ENCODE assay signal across 20 cellular contexts in genomic region chr12:17793854-17794253, GRCh38.
"Had no signal": no experiment of that assay in that cellular context is flagged by ENCODE, and none has a peak within 500 bp of the region (broad histone marks: within the 10 kb centered on the region; RNA-seq: fewer than 3 reads in every experiment).

No MANE protein-coding gene starts in this region.

- H3K4me3 ChIP-seq: colonic mucosa, gastroesophageal sphincter, skin epidermis, stomach, thoracic aorta, transverse colon had no signal

- H3K27ac ChIP-seq: colonic mucosa, gastroesophageal sphincter, skin epidermis, stomach, thoracic aorta, transverse colon had no signal

- H3K4me1 ChIP-seq: colonic mucosa, gastroesophageal sphincter, stomach, transverse colon had no signal

- H3K27me3 ChIP-seq: colonic mucosa, gastroesophageal sphincter, stomach, transverse colon had no signal

- ATAC-seq: esophagus mucosa; gastroesophageal sphincter; left lobe of liver; naive thymus-derived CD8-positive, alpha-beta T cell; sciatic nerve had no signal

- DNase-seq: colonic mucosa; effector CD4-positive, alpha-beta T cell; endodermal cell; glutamatergic neuron; islet precursor cell; mammary epithelial cell; naive thymus-derived CD8-positive, alpha-beta T cell; posterior cingulate gyrus; stimulated activated CD4-positive, alpha-beta T cell treated with anti-CD3 and anti-CD28 coated beads, Interleukin-2, amount 100 ng/mL, for 24 hours; stimulated activated CD4-positive, alpha-beta T cell treated with anti-CD3 and anti-CD28 coated beads, Interleukin-4, amount 100 ng/mL, for 4 hours; stimulated activated naive CD4-positive, alpha-beta T cell; stomach; substantia nigra; transverse colon had no signal

- H3K36me3 ChIP-seq: colonic mucosa, gastroesophageal sphincter, stomach, thoracic aorta, transverse colon had no signal

- H3K9me3 ChIP-seq: colonic mucosa, gastroesophageal sphincter, thoracic aorta had no signal
